ENCODE assay signal across 8 cellular contexts in the genomic region with DNA sequence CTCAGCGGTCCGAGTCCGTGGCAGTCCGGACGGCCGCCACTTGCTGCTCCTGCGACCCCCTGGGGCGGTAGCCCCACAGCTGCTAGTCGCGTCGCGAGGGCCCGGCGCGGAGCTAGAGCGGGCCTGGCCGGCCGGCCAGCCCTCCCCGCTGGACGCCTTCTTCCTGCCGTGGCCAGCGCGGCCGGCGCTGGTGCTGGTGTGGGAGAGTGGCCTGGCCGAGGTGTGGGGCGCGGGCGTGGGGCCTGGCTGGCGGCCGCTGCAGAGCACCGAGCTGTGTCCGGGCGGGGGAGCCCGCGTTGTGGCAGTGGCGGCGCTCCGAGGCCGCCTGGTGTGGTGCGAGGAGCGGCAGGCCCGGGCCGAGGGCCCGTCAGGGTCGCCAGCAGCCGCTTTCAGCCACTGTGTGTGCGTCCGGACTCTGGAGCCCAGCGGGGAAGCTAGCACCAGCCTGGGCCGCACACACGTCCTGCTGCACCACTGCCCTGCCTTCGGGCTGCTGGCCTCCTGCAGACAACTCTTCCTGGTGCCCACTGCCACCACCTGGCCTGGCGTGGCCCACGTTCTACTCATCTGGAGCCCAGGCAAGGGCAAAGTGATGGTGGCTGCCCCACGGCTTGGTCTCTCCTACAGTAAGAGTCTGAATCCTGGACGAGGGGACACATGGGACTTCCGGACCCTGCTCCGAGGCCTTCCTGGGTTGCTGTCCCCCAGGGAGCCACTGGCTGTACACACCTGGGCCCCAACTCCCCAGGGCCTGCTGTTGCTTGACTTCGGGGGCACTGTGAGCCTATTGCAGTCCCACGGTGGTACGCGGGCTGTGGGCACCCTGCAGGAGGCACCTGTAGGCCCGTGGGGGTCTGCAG. TPM values are rescaled to one million over a fixed set of nuclear protein-coding genes. Genes with fewer than 3 reads are reported as not detected.
A peak's percentile ranks its signal among the peaks of the same experiment; 100 is the strongest.
DNase-seq lines count a peak whose midpoint lies in the region; ATAC-seq and TF ChIP-seq lines count a peak whose summit lies in the region.

No MANE protein-coding gene starts in this region.

- TF ChIP-seq CTCF in esophagus squamous epithelium (IDR thresholded peaks at IDR 0.05) = no peak

- peak overlapping the region; percentile 62 to 94 (median 81) for H3K4me3 ChIP-seq in esophagus squamous epithelium
- H3K4me3 ChIP-seq in naive thymus-derived CD4-positive, alpha-beta T cell (ENCODE audit: low read length) = peak overlapping the region; percentile 82

- no peaks in the 10 kb centered on the region for H3K27me3 ChIP-seq in esophagus squamous epithelium
- no peaks in the 10 kb centered on the region for H3K27me3 ChIP-seq in naive thymus-derived CD4-positive, alpha-beta T cell (ENCODE audit: control insufficient read depth in 2 of 2, insufficient read depth in 2 of 2, low read length in 2 of 2)

- peak; percentile 29 for DNase-seq in Daoy (ENCODE audit: low read depth)
- peak; percentile 16 for DNase-seq in HPDE6-E6E7 (ENCODE audit: extremely low spot score)
- DNase-seq in activated CD8-positive, alpha-beta T cell treated with anti-CD3 and anti-CD28 coated beads, Interleukin-2, amount 10 ng/mL, durations not matched to agents 7 days and 5 days = peak; percentile 26
- DNase-seq in esophagus squamous epithelium (lab: John Stamatoyannopoulos, UW) = no peak
- DNase-seq in naive thymus-derived CD4-positive, alpha-beta T cell = peak in 5 of 9 donors; percentile 3 to 40 (median 11)
- no peak for DNase-seq in foreskin melanocyte
- DNase-seq in NCI-H1105 treated with DMSO at 0.1 percent for 48 hours (lab: John Stamatoyannopoulos, UW) = no peak

- no peaks in the 10 kb centered on the region for H3K9me3 Mint-ChIP-seq in activated CD8-positive, alpha-beta T cell treated with anti-CD3 and anti-CD28 coated beads, Interleukin-2, amount 10 ng/mL, durations not matched to agents 7 days and 5 days (ENCODE audit: insufficient read depth)
- H3K9me3 Mint-ChIP-seq in naive thymus-derived CD4-positive, alpha-beta T cell = peaks cover 0 to 1% (median 0%) of the 10 kb centered on the region in 11 donors

- POLR2A ChIA-PET in activated CD8-positive, alpha-beta T cell treated with anti-CD3 and anti-CD28 coated beads, Interleukin-2, amount 10 ng/mL, durations not matched to agents 7 days and 5 days (lab: Charles Lee) = interaction anchor here (0.6 to 1.2 kb wide), 4 partner anchors 15 to 247 kb away, joined by 3 to 6 read pairs (median 3); a partner anchor contains a TSS
- POLR2A ChIA-PET in naive thymus-derived CD4-positive, alpha-beta T cell (lab: Charles Lee) = interaction anchor here (0.7 to 2.7 kb wide), 6 partner anchors 9 to 247 kb away, joined by 3 to 16 read pairs (median 3); a partner anchor contains a TSS

- peak overlapping the region; percentile 85 for H3K4me3 Mint-ChIP-seq in activated CD8-positive, alpha-beta T cell treated with anti-CD3 and anti-CD28 coated beads, Interleukin-2, amount 10 ng/mL, durations not matched to agents 7 days and 5 days
- H3K4me3 Mint-ChIP-seq in naive thymus-derived CD4-positive, alpha-beta T cell = peak overlapping the region; percentile 76 to 90 (median 88)

- H3K9me3 ChIP-seq in esophagus squamous epithelium = no peaks in the 10 kb centered on the region
- H3K9me3 ChIP-seq in naive thymus-derived CD4-positive, alpha-beta T cell (ENCODE audit: control insufficient read depth in 2 of 3, low read length in 3 of 3) = no peaks in the 10 kb centered on the region

- H3K27ac ChIP-seq in esophagus squamous epithelium = peak overlapping the region; percentile 85 to 97 (median 91)
- H3K27ac ChIP-seq in naive thymus-derived CD4-positive, alpha-beta T cell (ENCODE audit: low read depth, low read length) = peak overlapping the region; percentile 93

- ATAC-seq in GM21381 (IDR thresholded peaks at IDR 0.05; ENCODE audit: unreplicated experiment) = peak; percentile 22
- ATAC-seq in activated CD8-positive, alpha-beta T cell treated with anti-CD3 and anti-CD28 coated beads, Interleukin-2, amount 10 ng/mL, durations not matched to agents 7 days and 5 days = peak; percentile 17
- ATAC-seq in naive thymus-derived CD4-positive, alpha-beta T cell = peak; percentile 23

- CTCF ChIA-PET in activated CD8-positive, alpha-beta T cell treated with anti-CD3 and anti-CD28 coated beads, Interleukin-2, amount 10 ng/mL, durations not matched to agents 7 days and 5 days (lab: Charles Lee) = interaction anchor here (0.7 to 5.7 kb wide), 6 partner anchors 10 to 253 kb away, joined by 3 to 44 read pairs (median 3); no protein-coding TSS in a partner anchor
- CTCF ChIA-PET in naive thymus-derived CD4-positive, alpha-beta T cell (lab: Charles Lee) = no interaction called here

- peaks cover 26% of the 10 kb centered on the region for H3K4me1 Mint-ChIP-seq in activated CD8-positive, alpha-beta T cell treated with anti-CD3 and anti-CD28 coated beads, Interleukin-2, amount 10 ng/mL, durations not matched to agents 7 days and 5 days (ENCODE audit: low read depth)
- peaks cover 23 to 43% (median 36%) of the 10 kb centered on the region in 7 donors for H3K4me1 Mint-ChIP-seq in naive thymus-derived CD4-positive, alpha-beta T cell

- peaks cover 12% of the 10 kb centered on the region for H3K36me3 Mint-ChIP-seq in activated CD8-positive, alpha-beta T cell treated with anti-CD3 and anti-CD28 coated beads, Interleukin-2, amount 10 ng/mL, durations not matched to agents 7 days and 5 days (ENCODE audit: low read depth)
- H3K36me3 Mint-ChIP-seq in naive thymus-derived CD4-positive, alpha-beta T cell = peaks cover 0 to 5% (median 0%) of the 10 kb centered on the region in 5 donors

- 7 to 53% methylated on average over 6 to 7 of the region's 64 CpGs for WGBS in esophagus squamous epithelium, 2 donors

- H3K4me1 ChIP-seq in esophagus squamous epithelium = peaks cover 18 to 42% (median 26%) of the 10 kb centered on the region in 3 donors
- H3K4me1 ChIP-seq in naive thymus-derived CD4-positive, alpha-beta T cell (ENCODE audit: control insufficient read depth in 2 of 2, insufficient read depth in 2 of 2, low read length in 2 of 2) = peaks cover 14 to 23% of the 10 kb centered on the region in 2 donors

- no peak for TF ChIP-seq POLR2A in esophagus squamous epithelium (IDR thresholded peaks at IDR 0.05)

- H3K27me3 Mint-ChIP-seq in activated CD8-positive, alpha-beta T cell treated with anti-CD3 and anti-CD28 coated beads, Interleukin-2, amount 10 ng/mL, durations not matched to agents 7 days and 5 days (ENCODE audit: low read depth) = no peaks in the 10 kb centered on the region
- H3K27me3 Mint-ChIP-seq in naive thymus-derived CD4-positive, alpha-beta T cell = no peaks in the 10 kb centered on the region

- peaks cover 0 to 41% (median 4%) of the 10 kb centered on the region in 3 donors for H3K36me3 ChIP-seq in esophagus squamous epithelium
- peaks cover 0 to 6% (median 4%) of the 10 kb centered on the region in 3 experiments for H3K36me3 ChIP-seq in naive thymus-derived CD4-positive, alpha-beta T cell (ENCODE audit: control insufficient read depth in 2 of 3, insufficient read depth in 3 of 3, low read length in 3 of 3)

- intact Hi-C loops in esophagus squamous epithelium (cut with DNase I) = no loop called here
- intact Hi-C loops in naive thymus-derived CD4-positive, alpha-beta T cell (cut with micrococcal nuclease) = loop anchor here (1.0 to 10.0 kb wide), 11 partner anchors 8 to 649 kb away; a partner anchor contains a TSS

- peak overlapping the region; percentile 86 for H3K27ac Mint-ChIP-seq in activated CD8-positive, alpha-beta T cell treated with anti-CD3 and anti-CD28 coated beads, Interleukin-2, amount 10 ng/mL, durations not matched to agents 7 days and 5 days
- H3K27ac Mint-ChIP-seq in naive thymus-derived CD4-positive, alpha-beta T cell = peak overlapping the region in 8 of 9 donors; percentile 75 to 93 (median 84)

RNA-seq across cellular contexts. Expression of a gene that starts 0.6 kb away (rescaled TPM):
- total RNA-seq in Daoy (2014; rRNA removed; shearing (Covaris generic)) = 16.0 and 19.7 TPM in 2 replicates
- total RNA-seq in activated CD8-positive, alpha-beta T cell treated with anti-CD3 and anti-CD28 coated beads, Interleukin-2, amount 10 ng/mL, durations not matched to agents 7 days and 5 days = 10 to 100 TPM; 23.2 to 25.3 TPM
- 10 to 100 TPM; 22.7 to 29.4 (median 23.3) TPM for total RNA-seq in esophagus squamous epithelium
- total RNA-seq in naive thymus-derived CD4-positive, alpha-beta T cell = 10 to 100 TPM; 12.1 to 24.2 (median 20.9) TPM
- polyA plus RNA-seq in naive thymus-derived CD4-positive, alpha-beta T cell = 10 to 100 TPM; 13.8 to 29.9 TPM

RNA-seq across cellular contexts. Expression of a gene that starts 9.8 kb away (rescaled TPM):
- total RNA-seq in Daoy (2014; rRNA removed; shearing (Covaris generic)) = 4.6 and 5.1 TPM in 2 replicates
- 10 to 100 TPM; 25.2 to 26.3 TPM for total RNA-seq in activated CD8-positive, alpha-beta T cell treated with anti-CD3 and anti-CD28 coated beads, Interleukin-2, amount 10 ng/mL, durations not matched to agents 7 days and 5 days
- total RNA-seq in esophagus squamous epithelium = 10 to 100 TPM; 13.3 to 17.2 (median 16.1) TPM
- total RNA-seq in naive thymus-derived CD4-positive, alpha-beta T cell = 10 to 100 TPM; 26.7 to 34.0 (median 28.8) TPM
- 10 to 100 TPM; 19.7 to 22.5 TPM for polyA plus RNA-seq in naive thymus-derived CD4-positive, alpha-beta T cell

RNA-seq across cellular contexts. Expression of a gene that starts 54.4 kb away (rescaled TPM):
- 18.9 and 20.6 TPM in 2 replicates for total RNA-seq in Daoy (2014; rRNA removed; shearing (Covaris generic))
- total RNA-seq in activated CD8-positive, alpha-beta T cell treated with anti-CD3 and anti-CD28 coated beads, Interleukin-2, amount 10 ng/mL, durations not matched to agents 7 days and 5 days = 10 to 100 TPM; 83.6 to 87.1 TPM
- 10 to 100 TPM; 26.2 to 54.0 (median 27.3) TPM for total RNA-seq in esophagus squamous epithelium
- total RNA-seq in naive thymus-derived CD4-positive, alpha-beta T cell = 100 to 1,000 TPM; 101 to 152 (median 115) TPM
- polyA plus RNA-seq in naive thymus-derived CD4-positive, alpha-beta T cell = 10 to 100 TPM; 26.2 to 45.8 TPM

Comparison
In these comparisons a context has a peak if more than half of its experiments do, and no peak if none do; other contexts are left out.
1. DNase-seq: peak in Daoy (single experiment), HPDE6-E6E7 (single experiment), activated CD8-positive, alpha-beta T cell treated with anti-CD3 and anti-CD28 coated beads, Interleukin-2, amount 10 ng/mL, durations not matched to agents 7 days and 5 days (single experiment) and naive thymus-derived CD4-positive, alpha-beta T cell (5 of 9); none in esophagus squamous epithelium (single experiment), foreskin melanocyte (single experiment) and NCI-H1105 treated with DMSO at 0.1 percent for 48 hours (single experiment).
2. Peak in every context shown above with its lines, with median percentiles within 50 percentile points of each other: ATAC-seq.